1 cellular context compared by ENCODE assay signal in the genomic region with DNA sequence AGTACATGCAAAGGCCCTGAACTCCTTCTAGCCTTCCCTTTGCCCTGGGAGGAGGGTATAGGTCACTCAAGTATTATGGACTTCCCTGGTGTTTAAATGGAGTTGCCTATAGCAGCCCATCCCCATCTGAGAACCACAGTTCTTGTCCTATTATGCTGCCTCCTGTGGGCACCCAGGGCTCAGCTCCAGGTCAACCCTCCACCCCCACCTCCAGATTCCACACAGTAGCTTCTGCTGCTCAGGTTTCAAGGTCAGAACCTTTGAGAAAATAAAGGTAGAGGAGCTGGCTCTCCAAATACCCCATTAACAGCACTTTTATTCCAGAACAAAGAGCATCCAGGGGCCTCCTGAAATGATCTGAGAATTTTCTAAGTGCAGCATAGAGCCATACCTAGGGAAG.
TF ChIP-seq lines count a peak whose summit lies in the region.

No MANE protein-coding gene starts in this region.

TF ChIP-seq in H1, 55 proteins besides CTCF, POLR2A, EP300 and RAD21:
- TF ChIP-seq SP2 (IDR thresholded peaks at IDR 0.05; ENCODE audit: low read length) (no peak), KDM1A (IDR thresholded peaks at IDR 0.05; ENCODE audit: borderline replicate concordance, low read length) (no peak), PHF8 (conservative IDR thresholded peaks at IDR 0.05; ENCODE audit: low read depth, low read length) (no peak), TEAD4 (IDR thresholded peaks at IDR 0.05; ENCODE audit: low read depth, low read length) (no peak), TBP (IDR thresholded peaks at IDR 0.05; ENCODE audit: low read depth, low read length) (no peak), ASH2L (IDR thresholded peaks at IDR 0.05; ENCODE audit: low read length) (no peak), TAF1 (IDR thresholded peaks at IDR 0.05; ENCODE audit: low read depth, low read length) (no peak)
- TF ChIP-seq, protein P1, sequence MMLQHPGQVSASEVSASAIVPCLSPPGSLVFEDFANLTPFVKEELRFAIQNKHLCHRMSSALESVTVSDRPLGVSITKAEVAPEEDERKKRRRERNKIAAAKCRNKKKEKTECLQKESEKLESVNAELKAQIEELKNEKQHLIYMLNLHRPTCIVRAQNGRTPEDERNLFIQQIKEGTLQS (IDR thresholded peaks at IDR 0.05; ENCODE audit: insufficient read depth, low read depth, low read length): no peak
